1 cellular context compared by ENCODE assay signal in genomic region chr2:65818873-65819451, GRCh38.
TF ChIP-seq lines count a peak whose summit lies in the region.

No MANE protein-coding gene starts in this region.

TF ChIP-seq in HepG2, 621 proteins besides CTCF, POLR2A, EP300 and RAD21 (continued from another document):
- TF ChIP-seq KDM3A (CRISPR knock-in tag; IDR thresholded peaks at IDR 0.05; ENCODE audit: low read depth) (no peak), ZNF777 (CRISPR knock-in tag; IDR thresholded peaks at IDR 0.05) (no peak), ATRX (CRISPR knock-in tag; IDR thresholded peaks at IDR 0.05; ENCODE audit: borderline replicate concordance) (no peak), GATAD1 (CRISPR knock-in tag; IDR thresholded peaks at IDR 0.05) (no peak), JUN (CRISPR knock-in tag; IDR thresholded peaks at IDR 0.05) (no peak), RBM22 (optimal IDR thresholded peaks at IDR 0.05; ENCODE audit: low read length) (no peak), ZNF710 (CRISPR knock-in tag; IDR thresholded peaks at IDR 0.05; ENCODE audit: borderline replicate concordance) (no peak), ZNF776 (CRISPR knock-in tag; IDR thresholded peaks at IDR 0.05) (no peak), TSC22D2 (CRISPR knock-in tag; IDR thresholded peaks at IDR 0.05; ENCODE audit: borderline replicate concordance) (no peak), BRCA1 (CRISPR knock-in tag; IDR thresholded peaks at IDR 0.05) (no peak)
